In the genomic region with DNA sequence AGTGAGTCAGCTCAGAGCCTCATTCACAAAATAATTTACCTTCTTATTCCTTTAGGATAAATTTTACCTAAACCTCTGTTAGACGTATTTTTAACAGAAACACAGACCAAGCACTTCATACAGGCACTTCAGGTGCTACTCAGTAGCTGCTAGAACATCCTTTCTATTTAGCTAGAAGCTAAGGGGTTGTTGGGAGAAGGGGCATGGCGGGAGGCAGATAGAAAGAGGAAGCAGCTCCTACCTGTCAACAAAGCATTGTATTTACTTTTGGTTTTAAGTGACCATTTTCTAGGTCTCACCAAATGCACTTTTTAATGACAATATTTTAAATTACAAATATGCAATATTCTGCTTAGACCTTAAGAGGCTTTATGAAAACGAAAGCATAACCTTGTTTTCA, we compare ENCODE assay signal across 7 cellular contexts.
DNase-seq lines count a peak whose midpoint lies in the region; ATAC-seq lines count a peak whose summit lies in the region.
"Not testable (repeated sequence)": the region's sequence is repeated elsewhere in the genome, so short reads cannot be mapped to it uniquely, and the experiment has no call there.

No MANE protein-coding gene starts in this region.

- not testable (repeated sequence) for H3K4me1 Mint-ChIP-seq in memory B cell

- not testable (repeated sequence) for H3K4me3 Mint-ChIP-seq in memory B cell

- H3K27me3 Mint-ChIP-seq in memory B cell: not testable (repeated sequence)

- not testable (repeated sequence) for DNase-seq in memory B cell (ENCODE audit: low spot score in 2 of 2)

- not testable (repeated sequence) for H3K27ac Mint-ChIP-seq in memory B cell

- not testable (repeated sequence) for H3K9me3 Mint-ChIP-seq in memory B cell

- peak; percentile 72 for ATAC-seq in GM18517 (IDR thresholded peaks at IDR 0.05; ENCODE audit: unreplicated experiment)
- peak; percentile 67 for ATAC-seq in GM19328 (IDR thresholded peaks at IDR 0.05; ENCODE audit: unreplicated experiment)
- ATAC-seq in GM21447 (IDR thresholded peaks at IDR 0.05; ENCODE audit: unreplicated experiment): peak; percentile 63
- ATAC-seq in HG02642 (IDR thresholded peaks at IDR 0.05; ENCODE audit: poor library complexity, unreplicated experiment): peak; percentile 64
- ATAC-seq in HG03039 (IDR thresholded peaks at IDR 0.05; ENCODE audit: unreplicated experiment): peak; percentile 59
- peak; percentile 78 for ATAC-seq in HG03442 (IDR thresholded peaks at IDR 0.05; ENCODE audit: unreplicated experiment)
- ATAC-seq in memory B cell (ENCODE audit: low read depth): peak; percentile 77

- H3K36me3 Mint-ChIP-seq in memory B cell: not testable (repeated sequence)
